Comparison of ENCODE assay signal across 13 cellular contexts in the genomic region with DNA sequence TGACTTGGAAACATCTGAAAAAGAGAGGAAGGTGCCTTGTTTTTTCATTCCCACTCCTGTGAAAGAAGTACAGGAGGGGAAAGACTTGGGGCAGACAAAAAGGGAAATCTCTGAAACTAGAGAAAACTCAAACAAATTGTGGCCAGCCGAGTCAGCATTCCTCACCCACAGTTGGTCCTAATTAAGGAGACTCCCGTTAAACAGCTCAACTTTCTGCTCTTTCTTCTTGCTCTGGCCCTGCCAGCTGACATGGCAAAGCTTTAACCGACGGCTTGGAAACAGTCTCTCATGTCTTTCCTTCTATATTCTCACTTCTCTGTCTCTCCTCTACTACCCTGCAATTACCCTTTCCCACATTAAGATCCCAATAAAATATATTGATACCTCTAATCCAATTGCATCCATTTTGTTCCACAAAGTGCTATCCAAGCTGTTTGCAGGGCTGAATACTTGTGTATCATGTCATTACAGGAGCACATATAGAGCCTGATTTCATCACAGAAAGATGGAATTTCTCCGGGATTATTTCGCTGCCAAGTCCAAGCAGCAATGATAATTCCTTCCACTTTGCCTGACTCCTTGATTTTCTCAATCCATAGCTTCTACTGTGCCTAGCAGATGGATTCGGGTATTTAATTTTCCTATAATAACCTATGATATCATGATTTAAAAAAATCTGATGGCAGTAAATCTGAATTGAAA.
DNase-seq lines count a peak whose midpoint lies in the region; ATAC-seq and TF ChIP-seq lines count a peak whose summit lies in the region.
"Had no signal": no experiment of that assay in that cellular context is flagged by ENCODE, and none has a peak within 500 bp of the region (broad histone marks: within the 10 kb centered on the region; RNA-seq: fewer than 3 reads in every experiment).

No MANE protein-coding gene starts in this region.

- TF ChIP-seq POLR2A in heart left ventricle (IDR thresholded peaks at IDR 0.05) (no peak), vagina (IDR thresholded peaks at IDR 0.05) (no peak)

- H3K27ac ChIP-seq in heart left ventricle (peak overlapping the region in 10 of 12 donors; percentile 5 to 70 (median 52)), brain microvascular endothelial cell (peak overlapping the region; percentile 24), left lung (peak overlapping the region in 1 of 2 donors; percentile 46), vagina (peak overlapping the region; percentile 33)
- H3K27ac ChIP-seq: right lobe of liver, thyroid gland had no signal

- WGBS in heart left ventricle, 4 donors: 40 to 53% (median 47%) methylated on average over 7 of the region's 7 CpGs

- no peaks in the 10 kb centered on the region for H3K9me3 ChIP-seq in heart left ventricle
- H3K9me3 ChIP-seq in left lung: no peaks in the 10 kb centered on the region
- H3K9me3 ChIP-seq in vagina: no peaks in the 10 kb centered on the region
- H3K9me3 ChIP-seq: right lobe of liver, thyroid gland had no signal

- DNase-seq in heart left ventricle (no peak), left ventricle myocardium superior (no peak), brain microvascular endothelial cell (no peak), left lung (no peak), vagina (ENCODE audit: extremely low spot score in 2 of 2) (no peak), COR-L47 (lab: John Stamatoyannopoulos, UW) (no peak), COLO829 (ENCODE audit: low spot score) (no peak)
- DNase-seq: activated CD4-positive, alpha-beta T cell treated with anti-CD3 and anti-CD28 coated beads for 1 hour; activated T-cell treated with anti-CD3 and anti-CD28 coated beads, Interleukin-2, amount 50 U/mL, for 1 hour; NCI-H2029; right lobe of liver; thyroid gland had no signal

- ATAC-seq in heart left ventricle (no peak), left ventricle myocardium superior (no peak), left lung (peak; percentile 20), GM21825 (IDR thresholded peaks at IDR 0.05; ENCODE audit: unreplicated experiment) (no peak)
- ATAC-seq: right lobe of liver had no signal

- peaks cover 15 to 97% (median 83%) of the 10 kb centered on the region in 12 donors for H3K4me1 ChIP-seq in heart left ventricle
- H3K4me1 ChIP-seq in left lung: peaks cover 0 to 5% of the 10 kb centered on the region in 2 donors
- peaks cover 59% of the 10 kb centered on the region for H3K4me1 ChIP-seq in vagina
- H3K4me1 ChIP-seq: right lobe of liver had no signal

- no peak for TF ChIP-seq CTCF in heart left ventricle (IDR thresholded peaks at IDR 0.05)
- TF ChIP-seq CTCF in brain microvascular endothelial cell (IDR thresholded peaks at IDR 0.05; ENCODE audit: low read depth, low read length, missing control alignments): no peak
- TF ChIP-seq CTCF in left lung (IDR thresholded peaks at IDR 0.05): no peak
- TF ChIP-seq CTCF in vagina (IDR thresholded peaks at IDR 0.05): no peak

- H3K4me3 ChIP-seq in heart left ventricle (no peak overlapping the region), brain microvascular endothelial cell (ENCODE audit: low read depth, low read length) (no peak overlapping the region), left lung (no peak overlapping the region), vagina (no peak overlapping the region)
- H3K4me3 ChIP-seq: right lobe of liver, thyroid gland had no signal

- no peaks in the 10 kb centered on the region for H3K27me3 ChIP-seq in heart left ventricle
- no peaks in the 10 kb centered on the region for H3K27me3 ChIP-seq in brain microvascular endothelial cell (replicated peaks)
- H3K27me3 ChIP-seq in left lung: no peaks in the 10 kb centered on the region
- H3K27me3 ChIP-seq in vagina: no peaks in the 10 kb centered on the region
- H3K27me3 ChIP-seq: right lobe of liver, thyroid gland had no signal

- in situ Hi-C loops in brain microvascular endothelial cell (cut with HindIII; ENCODE audit: low pct_ligation_motif_present, low sequenced_read_pairs): no loop called here

- intact Hi-C loops in heart left ventricle (cut with DNase I): no loop called here
- intact Hi-C loops in left ventricle myocardium superior (cut with micrococcal nuclease): no loop called here
- intact Hi-C loops in left lung (cut with DNase I): no loop called here
- intact Hi-C loops in vagina (cut with DNase I): no loop called here

- H3K36me3 ChIP-seq in heart left ventricle: no peaks in the 10 kb centered on the region
- H3K36me3 ChIP-seq in brain microvascular endothelial cell (replicated peaks): peaks cover 5% of the 10 kb centered on the region
- H3K36me3 ChIP-seq in left lung: no peaks in the 10 kb centered on the region
- H3K36me3 ChIP-seq in vagina: no peaks in the 10 kb centered on the region
- H3K36me3 ChIP-seq: right lobe of liver, thyroid gland had no signal
